ENCODE assay signal across 8 cellular contexts in the genomic region with DNA sequence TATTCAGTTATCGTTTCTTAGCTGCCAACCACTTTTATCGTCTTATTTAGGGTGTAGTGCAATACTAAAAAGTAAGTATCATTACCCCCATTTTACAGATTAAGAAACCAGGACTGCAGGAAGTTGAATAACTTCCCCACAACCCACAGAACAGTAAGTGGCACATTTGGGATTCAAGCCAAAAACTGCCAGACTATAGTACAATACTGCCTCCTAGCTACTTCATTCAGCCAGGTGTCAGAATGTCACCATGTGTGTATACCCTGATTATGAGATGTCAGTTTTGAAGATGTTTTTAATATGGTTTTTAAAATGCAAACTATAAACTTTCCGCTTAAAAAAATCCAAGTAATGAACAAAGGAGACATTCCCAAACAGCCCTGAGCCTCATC.
DNase-seq lines count a peak whose midpoint lies in the region; ATAC-seq, FAIRE-seq and TF ChIP-seq lines count a peak whose summit lies in the region.

No MANE protein-coding gene starts in this region.

- H3K4me3 Mint-ChIP-seq in activated naive CD4-positive, alpha-beta T cell treated with anti-CD3 and anti-CD28 coated beads for 36 hours, result no peak overlapping the region

- ATAC-seq in K562, result peak; percentile 63; the same call in 2 of the 3 replicates
- ATAC-seq in left lobe of liver, result peak; percentile 82
- no peak for ATAC-seq in GM18505 (IDR thresholded peaks at IDR 0.05; ENCODE audit: unreplicated experiment)
- ATAC-seq in HG02759 (IDR thresholded peaks at IDR 0.05; ENCODE audit: unreplicated experiment), result no peak

- intact Hi-C loops in activated naive CD4-positive, alpha-beta T cell treated with anti-CD3 and anti-CD28 coated beads for 36 hours (cut with micrococcal nuclease), result loop anchor here (1.0 kb wide), 2 partner anchors 129 to 148 kb away; no protein-coding TSS in a partner anchor
- intact Hi-C loops in K562 (cut with micrococcal nuclease), result loop anchor here (2.0 to 5.0 kb wide), 2 partner anchors 130 to 147 kb away; no protein-coding TSS in a partner anchor

- H3K27me3 Mint-ChIP-seq in activated naive CD4-positive, alpha-beta T cell treated with anti-CD3 and anti-CD28 coated beads for 36 hours (ENCODE audit: low read depth), result peaks cover 9% of the 10 kb centered on the region

- 7% methylated on average over 3 of the region's 3 CpGs for WGBS in K562 (ENCODE audit: insufficient coverage, low coverage, missing lambda C conversion rate)

- H3K27ac Mint-ChIP-seq in activated naive CD4-positive, alpha-beta T cell treated with anti-CD3 and anti-CD28 coated beads for 36 hours, result no peak overlapping the region

- peaks cover 0 to 13% of the 10 kb centered on the region in 2 experiments; a peak in 3 of 5 replicates for H3K27me3 ChIP-seq in K562 (ENCODE audit: control insufficient read depth in 2 of 2, insufficient read depth in 2 of 2, low read length in 2 of 2)

- no peaks in the 10 kb centered on the region for H3K36me3 Mint-ChIP-seq in activated naive CD4-positive, alpha-beta T cell treated with anti-CD3 and anti-CD28 coated beads for 36 hours (ENCODE audit: low read depth)

- in situ Hi-C loops in K562 (cut with MboI), result no loop called here

- H3K9me3 ChIP-seq in K562 (replicated peaks; ENCODE audit: control insufficient read depth, insufficient read depth, low read depth, low read length), result no peaks in the 10 kb centered on the region

- H3K9me3 Mint-ChIP-seq in activated naive CD4-positive, alpha-beta T cell treated with anti-CD3 and anti-CD28 coated beads for 36 hours, result peaks cover 1% of the 10 kb centered on the region

- peak; percentile 38 for DNase-seq in activated naive CD4-positive, alpha-beta T cell treated with anti-CD3 and anti-CD28 coated beads for 36 hours
- no peak for DNase-seq in activated naive CD4-positive, alpha-beta T cell (lab: John Stamatoyannopoulos, UW)
- DNase-seq in NCI-H1694 (lab: John Stamatoyannopoulos, UW), result peak; percentile 43
- peak in 2 of 4 experiments; percentile 10 to 26 for DNase-seq in K562 (ENCODE audit: extremely low read depth in 1 of 4, low spot score in 3 of 4)
- no peak for DNase-seq in left lobe of liver (ENCODE audit: low spot score)
- DNase-seq in C1 segment of cervical spinal cord (lab: John Stamatoyannopoulos, UW), result no peak

- peak; percentile 16 to 69 (median 41); a peak in 4 of 6 replicates for TF ChIP-seq CTCF in K562 (IDR thresholded peaks at IDR 0.05 in 2 of 3, conservative IDR thresholded peaks at IDR 0.05 in 1 of 3; ENCODE audit: insufficient read depth in 2 of 3, low read depth in 1 of 3, low read length in 3 of 3)

- CTCF ChIA-PET in activated naive CD4-positive, alpha-beta T cell treated with anti-CD3 and anti-CD28 coated beads for 36 hours (lab: Charles Lee), result interaction anchor here (0.5 to 3.5 kb wide), 8 partner anchors 11 to 967 kb away, joined by 3 to 37 read pairs (median 6); no protein-coding TSS in a partner anchor
- CTCF ChIA-PET in K562 (lab: Yijun Ruan, JAX; ENCODE audit: low intra/inter-chr PET ratio), result interaction anchor here (0.7 to 1.3 kb wide), 4 partner anchors 129 to 589 kb away, joined by 3 to 8 read pairs (median 3); no protein-coding TSS in a partner anchor

- no peak for FAIRE-seq in K562 (lab: Jason Lieb, UNC)

- H3K4me2 ChIP-seq in K562 (ENCODE audit: insufficient read depth, low read length), result no peak overlapping the region

- BruUV-seq in K562 (replicated peaks; lab: Mats Ljungman, UMichigan), result no TSS peak

- H3K4me3 ChIP-seq in K562, result no peak overlapping the region

- no peak overlapping the region for H2AFZ ChIP-seq in K562 (ENCODE audit: low read depth, low read length)

- peak; percentile 77 to 89 for TF ChIP-seq RAD21 in K562 (CRISPR knock-in tag; conservative IDR thresholded peaks at IDR 0.05 in 1 of 2, IDR thresholded peaks at IDR 0.05 in 1 of 2)

- no peak overlapping the region for H3K27ac ChIP-seq in K562 (ENCODE audit: extremely low read depth, low read depth, low read length)

- no peaks in the 10 kb centered on the region for H3K36me3 ChIP-seq in K562 (ENCODE audit: control insufficient read depth, insufficient read depth, low read length)

- no peak for TF ChIP-seq EP300 in K562 (IDR thresholded peaks at IDR 0.05; ENCODE audit: low read length)

- no peaks in the 10 kb centered on the region for H3K4me1 ChIP-seq in K562 (replicated peaks in 1 of 2; ENCODE audit: control insufficient read depth in 2 of 2, insufficient read depth in 2 of 2, low read length in 2 of 2)

- TF ChIP-seq POLR2A in K562 (conservative IDR thresholded peaks at IDR 0.05) (no peak), GM18505 (IDR thresholded peaks at IDR 0.05; ENCODE audit: borderline replicate concordance, extremely low read depth, insufficient read depth, insufficient read length) (no peak)

- H3K9me1 ChIP-seq in K562 (ENCODE audit: control insufficient read depth, insufficient read depth, low read length), result no peaks in the 10 kb centered on the region

- H3K9ac ChIP-seq in K562 (ENCODE audit: insufficient read depth in 1 of 2, low read depth in 2 of 2, low read length in 2 of 2), result no peak overlapping the region

- no peaks in the 10 kb centered on the region for H4K20me1 ChIP-seq in K562 (replicated peaks; ENCODE audit: control insufficient read depth, insufficient read depth, low read length)

- no peaks in the 10 kb centered on the region for H3K79me2 ChIP-seq in K562 (ENCODE audit: control insufficient read depth, insufficient read depth, low read length)

- POLR2A ChIA-PET in K562 (lab: Yijun Ruan, JAX), result interaction anchor here (0.7 kb wide), 1 partner anchor 108 kb away, joined by 6 read pairs; no protein-coding TSS in a partner anchor

- H3K4me1 Mint-ChIP-seq in activated naive CD4-positive, alpha-beta T cell treated with anti-CD3 and anti-CD28 coated beads for 36 hours (ENCODE audit: low read depth), result peaks cover 3% of the 10 kb centered on the region

TF ChIP-seq in K562, 482 proteins besides CTCF, POLR2A, EP300 and RAD21:
- TF ChIP-seq STAT5B (CRISPR knock-in tag; IDR thresholded peaks at IDR 0.05) (no peak), SMC3 (conservative IDR thresholded peaks at IDR 0.05; ENCODE audit: insufficient read depth, low read depth, low read length) (0 out of 2 replicates have a peak, but pooled peaks have one; percentile 21), ETV1 (tag; conservative IDR thresholded peaks at IDR 0.05; ENCODE audit: low read depth) (peak; percentile 52; the same call in 1 of the 2 replicates), CC2D1A (IDR thresholded peaks at IDR 0.05) (0 out of 2 replicates have a peak, but pooled peaks have one; percentile 35), RBM25 (IDR thresholded peaks at IDR 0.05; ENCODE audit: low read depth, low read length, severe bottlenecking) (peak; percentile 8), BRD9 (IDR thresholded peaks at IDR 0.05; ENCODE audit: low read depth, partially characterized antibody) (no peak), NFIC (IDR thresholded peaks at IDR 0.05) (peak; percentile 93), ESRRA (IDR thresholded peaks at IDR 0.05; ENCODE audit: borderline replicate concordance, low read depth) (peak; percentile 17; the same call in 1 of the 2 replicates), GABPA (tag; conservative IDR thresholded peaks at IDR 0.05; ENCODE audit: low read depth) (peak; percentile 39; the same call in 1 of the 2 replicates), TBL1XR1 (IDR thresholded peaks at IDR 0.05; ENCODE audit: low read length in 2 of 2) (no peak)
- TF ChIP-seq, protein P1, sequence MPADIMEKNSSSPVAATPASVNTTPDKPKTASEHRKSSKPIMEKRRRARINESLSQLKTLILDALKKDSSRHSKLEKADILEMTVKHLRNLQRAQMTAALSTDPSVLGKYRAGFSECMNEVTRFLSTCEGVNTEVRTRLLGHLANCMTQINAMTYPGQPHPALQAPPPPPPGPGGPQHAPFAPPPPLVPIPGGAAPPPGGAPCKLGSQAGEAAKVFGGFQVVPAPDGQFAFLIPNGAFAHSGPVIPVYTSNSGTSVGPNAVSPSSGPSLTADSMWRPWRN (IDR thresholded peaks at IDR 0.05; ENCODE audit: low read depth), result no peak
- TF ChIP-seq, protein P2, sequence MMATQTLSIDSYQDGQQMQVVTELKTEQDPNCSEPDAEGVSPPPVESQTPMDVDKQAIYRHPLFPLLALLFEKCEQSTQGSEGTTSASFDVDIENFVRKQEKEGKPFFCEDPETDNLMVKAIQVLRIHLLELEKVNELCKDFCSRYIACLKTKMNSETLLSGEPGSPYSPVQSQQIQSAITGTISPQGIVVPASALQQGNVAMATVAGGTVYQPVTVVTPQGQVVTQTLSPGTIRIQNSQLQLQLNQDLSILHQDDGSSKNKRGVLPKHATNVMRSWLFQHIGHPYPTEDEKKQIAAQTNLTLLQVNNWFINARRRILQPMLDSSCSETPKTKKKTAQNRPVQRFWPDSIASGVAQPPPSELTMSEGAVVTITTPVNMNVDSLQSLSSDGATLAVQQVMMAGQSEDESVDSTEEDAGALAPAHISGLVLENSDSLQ (IDR thresholded peaks at IDR 0.05), result 0 out of 2 replicates have a peak, but pooled peaks have one; percentile 9
- TF ChIP-seq, protein P3, sequence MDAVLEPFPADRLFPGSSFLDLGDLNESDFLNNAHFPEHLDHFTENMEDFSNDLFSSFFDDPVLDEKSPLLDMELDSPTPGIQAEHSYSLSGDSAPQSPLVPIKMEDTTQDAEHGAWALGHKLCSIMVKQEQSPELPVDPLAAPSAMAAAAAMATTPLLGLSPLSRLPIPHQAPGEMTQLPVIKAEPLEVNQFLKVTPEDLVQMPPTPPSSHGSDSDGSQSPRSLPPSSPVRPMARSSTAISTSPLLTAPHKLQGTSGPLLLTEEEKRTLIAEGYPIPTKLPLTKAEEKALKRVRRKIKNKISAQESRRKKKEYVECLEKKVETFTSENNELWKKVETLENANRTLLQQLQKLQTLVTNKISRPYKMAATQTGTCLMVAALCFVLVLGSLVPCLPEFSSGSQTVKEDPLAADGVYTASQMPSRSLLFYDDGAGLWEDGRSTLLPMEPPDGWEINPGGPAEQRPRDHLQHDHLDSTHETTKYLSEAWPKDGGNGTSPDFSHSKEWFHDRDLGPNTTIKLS (IDR thresholded peaks at IDR 0.05; ENCODE audit: borderline replicate concordance, low read depth), result no peak
- TF ChIP-seq, protein P4, sequence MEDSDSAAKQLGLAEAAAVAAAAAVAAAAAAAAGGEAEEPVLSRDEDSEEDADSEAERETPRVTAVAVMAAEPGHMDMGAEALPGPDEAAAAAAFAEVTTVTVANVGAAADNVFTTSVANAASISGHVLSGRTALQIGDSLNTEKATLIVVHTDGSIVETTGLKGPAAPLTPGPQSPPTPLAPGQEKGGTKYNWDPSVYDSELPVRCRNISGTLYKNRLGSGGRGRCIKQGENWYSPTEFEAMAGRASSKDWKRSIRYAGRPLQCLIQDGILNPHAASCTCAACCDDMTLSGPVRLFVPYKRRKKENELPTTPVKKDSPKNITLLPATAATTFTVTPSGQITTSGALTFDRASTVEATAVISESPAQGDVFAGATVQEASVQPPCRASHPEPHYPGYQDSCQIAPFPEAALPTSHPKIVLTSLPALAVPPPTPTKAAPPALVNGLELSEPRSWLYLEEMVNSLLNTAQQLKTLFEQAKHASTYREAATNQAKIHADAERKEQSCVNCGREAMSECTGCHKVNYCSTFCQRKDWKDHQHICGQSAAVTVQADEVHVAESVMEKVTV (CRISPR knock-in tag; IDR thresholded peaks at IDR 0.05), result peak; percentile 52; the same call in 1 of the 2 replicates

Comparison
In these comparisons a context has a peak if more than half of its experiments do, and no peak if none do; other contexts are left out.
1. DNase-seq: peak in activated naive CD4-positive, alpha-beta T cell treated with anti-CD3 and anti-CD28 coated beads for 36 hours (single experiment) and NCI-H1694 (single experiment); none in activated naive CD4-positive, alpha-beta T cell (0 of 4), left lobe of liver (single experiment) and C1 segment of cervical spinal cord (0 of 14).
2. ATAC-seq: peak in K562 (single experiment) and left lobe of liver (single experiment); none in GM18505 (single experiment) and HG02759 (single experiment).